Comparison of ENCODE assay signal across 36 cellular contexts in genomic region chr2:18630541-18630940, GRCh38. TPM values are rescaled to one million over a fixed set of nuclear protein-coding genes. Genes with fewer than 3 reads are reported as not detected.
A peak's percentile ranks its signal among the peaks of the same experiment; 100 is the strongest.
DNase-seq lines count a peak whose midpoint lies in the region; ATAC-seq, FAIRE-seq and TF ChIP-seq lines count a peak whose summit lies in the region.
"Had no signal": no experiment of that assay in that cellular context is flagged by ENCODE, and none has a peak within 500 bp of the region (broad histone marks: within the 10 kb centered on the region; RNA-seq: fewer than 3 reads in every experiment).

No MANE protein-coding gene starts in this region.

- CTCF ChIA-PET in IMR-90 (lab: Yijun Ruan, JAX) (no interaction called here), mammary epithelial cell (lab: Charles Lee; ENCODE audit: low non-redundant PET) (no interaction called here)
- CTCF ChIA-PET in CD4-positive, alpha-beta memory T cell (lab: Charles Lee; ENCODE audit: partially characterized antibody) = no interaction called here

- H3K79me2 ChIP-seq in mammary epithelial cell (ENCODE audit: insufficient read depth, low read length) (peaks cover 2% of the 10 kb centered on the region), keratinocyte (ENCODE audit: control insufficient read depth, insufficient read depth, low read length) (no peaks in the 10 kb centered on the region), GM23338 (replicated peaks; ENCODE audit: insufficient read depth) (no peaks in the 10 kb centered on the region)

- peaks cover 5 to 51% (median 41%) of the 10 kb centered on the region in 8 donors for H3K9me3 Mint-ChIP-seq in CD4-positive, alpha-beta memory T cell
- H3K9me3 Mint-ChIP-seq in GM23338 = peaks cover 46% of the 10 kb centered on the region

- 0 out of 4 replicates have a peak overlapping the region, but pooled peaks of 1 of the 2 experiments have one; percentile 29 for H4K8ac ChIP-seq in IMR-90 (ENCODE audit: low read depth in 2 of 2, low read length in 2 of 2)

- H4K20me1 ChIP-seq in IMR-90 (ENCODE audit: insufficient read depth, low read length) (no peaks in the 10 kb centered on the region), mammary epithelial cell (ENCODE audit: insufficient read depth, low read length) (no peaks in the 10 kb centered on the region), keratinocyte (ENCODE audit: control insufficient read depth, extremely low read depth, insufficient read depth, low read length) (no peaks in the 10 kb centered on the region), GM23338 (replicated peaks; ENCODE audit: insufficient read depth) (no peaks in the 10 kb centered on the region)

- no peak overlapping the region for H3K56ac ChIP-seq in IMR-90 (ENCODE audit: extremely low read depth, insufficient read depth, low read length)

- H3K14ac ChIP-seq in IMR-90 (replicated peaks; ENCODE audit: low read depth, low read length) = no peak overlapping the region; the same call in 1 of the 2 replicates

- peak overlapping the region; percentile 60; the same call in 1 of the 2 replicates for H2AK5ac ChIP-seq in IMR-90 (ENCODE audit: low read depth, low read length)

- peak overlapping the region; percentile 79 for H2AK9ac ChIP-seq in IMR-90 (replicated peaks; ENCODE audit: low read depth, low read length, poor library complexity)

- BruUV-seq in IMR-90 (replicated peaks; lab: Mats Ljungman, UMichigan) (no TSS peak), mammary epithelial cell (replicated peaks; lab: Mats Ljungman, UMichigan) (TSS peak; percentile 32)

- no peak overlapping the region for H3K4me3 Mint-ChIP-seq in CD4-positive, alpha-beta memory T cell
- H3K4me3 Mint-ChIP-seq in GM23338 = no peak overlapping the region
- H3K4me3 Mint-ChIP-seq: activated naive CD8-positive, alpha-beta T cell treated with anti-CD3 and anti-CD28 coated beads, Interleukin-2, amount 50 U/mL, for 24 hours; activated T-cell treated with anti-CD3 and anti-CD28 coated beads, Interleukin-2, amount 50 U/mL, for 72 hours; CD4-positive, alpha-beta T cell; H9; T-helper 1 cell treated with Interleukin-12 subunit alpha and Interleukin-12 subunit beta and Interleukin-4 antibody, amounts not matched to agents 30 μg/mL and 1 μg/mL, for 36 hours had no signal

- no peak overlapping the region; the same call in 1 of the 2 replicates for H4K91ac ChIP-seq in IMR-90 (ENCODE audit: insufficient read depth, low read depth, low read length)

- no peak for FAIRE-seq in keratinocyte (lab: Jason Lieb, UNC)
- FAIRE-seq: D721Med, GM19239, TTC549 had no signal

- H3K4me3 ChIP-seq in IMR-90 (ENCODE audit: insufficient read depth, low read depth, low read length) (no peak overlapping the region), mammary epithelial cell (replicated peaks in 1 of 3; ENCODE audit: insufficient read depth in 1 of 3, low read depth in 2 of 3, low read length in 3 of 3) (no peak overlapping the region), keratinocyte (ENCODE audit: control insufficient read depth in 2 of 3, extremely low read depth in 1 of 3, insufficient read depth in 2 of 3, low read depth in 1 of 3, low read length in 3 of 3) (peak overlapping the region in 2 of 3 experiments; percentile 38 to 48), GM23338 (no peak overlapping the region)
- no peak overlapping the region for H3K4me3 ChIP-seq in CD4-positive, alpha-beta memory T cell (ENCODE audit: low read length in 2 of 2)
- H3K4me3 ChIP-seq: left lung, spleen, tibial artery, vagina had no signal

- H3K9me1 ChIP-seq in IMR-90 (ENCODE audit: insufficient read depth, low read length) = 0 out of 2 replicates have a peak, but pooled peaks cover 3% of the 10 kb centered on the region
- H3K9me1 ChIP-seq in keratinocyte (ENCODE audit: control insufficient read depth, extremely low read depth, insufficient read depth, low read length) = no peaks in the 10 kb centered on the region

- peak overlapping the region; percentile 63 for H2BK20ac ChIP-seq in IMR-90 (ENCODE audit: low read depth, low read length)

- no peak for TF ChIP-seq CTCF in IMR-90 (conservative IDR thresholded peaks at IDR 0.05; ENCODE audit: low read depth, low read length)
- no peak for TF ChIP-seq CTCF in mammary epithelial cell (conservative IDR thresholded peaks at IDR 0.05 in 1 of 2, IDR thresholded peaks at IDR 0.05 in 1 of 2; ENCODE audit: extremely low read depth in 1 of 2, insufficient read depth in 1 of 2, low read depth in 1 of 2, low read length in 2 of 2)
- TF ChIP-seq CTCF in keratinocyte (optimal IDR thresholded peaks at IDR 0.05 in 1 of 3, IDR thresholded peaks at IDR 0.05 in 1 of 3, conservative IDR thresholded peaks at IDR 0.05 in 1 of 3; ENCODE audit: extremely low read depth in 1 of 3, insufficient read depth in 2 of 3, low read length in 3 of 3) = no peak
- no peak for TF ChIP-seq CTCF in GM23338 (conservative IDR thresholded peaks at IDR 0.05; ENCODE audit: low read depth in 2 of 2)

- H3K9me2 ChIP-seq in GM23338 (ENCODE audit: insufficient read depth) = peaks cover 5% of the 10 kb centered on the region

- H3K23ac ChIP-seq in IMR-90 (ENCODE audit: low read depth, low read length) = no peak overlapping the region

- H3K27ac ChIP-seq in IMR-90 (ENCODE audit: insufficient read depth, low read length) (no peak overlapping the region), mammary epithelial cell (ENCODE audit: insufficient read depth, low read depth, low read length) (peak overlapping the region; percentile 44), keratinocyte (ENCODE audit: control insufficient read depth, insufficient read depth, low read length) (peak overlapping the region; percentile 49), GM23338 (ENCODE audit: low read depth) (no peak overlapping the region)
- no peak overlapping the region for H3K27ac ChIP-seq in CD4-positive, alpha-beta memory T cell (ENCODE audit: low read depth, low read length)
- H3K27ac ChIP-seq: left lung, neutrophil, spleen, vagina had no signal

- peaks cover 0 to 1% (median 0%) of the 10 kb centered on the region in 4 donors for H3K4me1 Mint-ChIP-seq in CD4-positive, alpha-beta memory T cell
- H3K4me1 Mint-ChIP-seq in GM23338 = no peaks in the 10 kb centered on the region
- H3K4me1 Mint-ChIP-seq: activated naive CD8-positive, alpha-beta T cell treated with anti-CD3 and anti-CD28 coated beads, Interleukin-2, amount 50 U/mL, for 24 hours; H9 had no signal

- H2BK15ac ChIP-seq in IMR-90 (ENCODE audit: low read depth, low read length) = no peak overlapping the region

- H3F3A ChIP-seq in GM23338 (replicated peaks; ENCODE audit: low read depth) = no peaks in the 10 kb centered on the region

- peak; percentile 54 for DNase-seq in EH (ENCODE audit: low read depth)
- DNase-seq in IMR-90 = peak; percentile 12
- DNase-seq in mammary epithelial cell = peak; percentile 47
- no peak for DNase-seq in keratinocyte (ENCODE audit: low read depth, low spot score)
- no peak for DNase-seq in HUDEP-2 (lab: John Stamatoyannopoulos, UW; ENCODE audit: unreplicated experiment in 76 of 76)
- no peak for DNase-seq in CD4-positive, alpha-beta memory T cell
- no peak for DNase-seq in GM23338 (ENCODE audit: low spot score)
- DNase-seq: activated CD4-positive, CD25-positive, alpha-beta regulatory T cell; activated naive CD4-positive, alpha-beta T cell; activated naive CD8-positive, alpha-beta T cell treated with anti-CD3 and anti-CD28 coated beads, Interleukin-2, amount 50 U/mL, for 24 hours; activated T-cell treated with anti-CD3 and anti-CD28 coated beads, Interleukin-2, amount 50 U/mL, for 72 hours; CD4-positive, alpha-beta T cell; cerebellar nuclear complex; DND-41; H9; Kasumi-1; left lung; mesenchymal stem cell; MV-4-11; NCI-H1436; NCI-H2081 treated with DMSO at 0.1 percent for 48 hours; NCI-H345; right cardiac atrium; spleen; tibial artery had no signal

- H3K27me3 Mint-ChIP-seq in CD4-positive, alpha-beta memory T cell = no peaks in the 10 kb centered on the region
- H3K27me3 Mint-ChIP-seq in GM23338 (ENCODE audit: insufficient read depth, low read depth, poor library complexity) = no peaks in the 10 kb centered on the region
- H3K27me3 Mint-ChIP-seq: activated naive CD8-positive, alpha-beta T cell treated with anti-CD3 and anti-CD28 coated beads, Interleukin-2, amount 50 U/mL, for 24 hours; CD4-positive, alpha-beta T cell had no signal

- H3K9me3 ChIP-seq in IMR-90 (ENCODE audit: control insufficient read depth, insufficient read depth, low read length) (0 out of 2 replicates have a peak, but pooled peaks cover 2% of the 10 kb centered on the region), mammary epithelial cell (replicated peaks; ENCODE audit: insufficient read depth, low read length) (peaks cover 20% of the 10 kb centered on the region), keratinocyte (ENCODE audit: control insufficient read depth, low read depth, low read length) (peaks cover 2% of the 10 kb centered on the region)
- no peaks in the 10 kb centered on the region for H3K9me3 ChIP-seq in CD4-positive, alpha-beta memory T cell (ENCODE audit: control insufficient read depth in 1 of 2, low read length in 2 of 2)
- H3K9me3 ChIP-seq: neutrophil, tibial artery, vagina had no signal

- H3K27me3 ChIP-seq in IMR-90 (ENCODE audit: control insufficient read depth, insufficient read depth, low read length) (no peaks in the 10 kb centered on the region), mammary epithelial cell (ENCODE audit: insufficient read depth, low read length) (no peaks in the 10 kb centered on the region), keratinocyte (ENCODE audit: control insufficient read depth, extremely low read depth, insufficient read depth, low read length) (no peaks in the 10 kb centered on the region), GM23338 (ENCODE audit: insufficient read depth) (no peaks in the 10 kb centered on the region)
- no peaks in the 10 kb centered on the region for H3K27me3 ChIP-seq in CD4-positive, alpha-beta memory T cell (ENCODE audit: insufficient read depth, low read length)
- H3K27me3 ChIP-seq: left lung, neutrophil, spleen, tibial artery, vagina had no signal

- peak overlapping the region; percentile 70 for H2BK5ac ChIP-seq in IMR-90 (ENCODE audit: low read depth, low read length, poor library complexity, severe bottlenecking)

- intact Hi-C loops in IMR-90 (cut with micrococcal nuclease) = no loop called here
- intact Hi-C loops in mammary epithelial cell (cut with micrococcal nuclease) = no loop called here
- intact Hi-C loops in CD4-positive, alpha-beta memory T cell (cut with micrococcal nuclease) = no loop called here

- POLR2A ChIA-PET in IMR-90 (lab: Charles Lee; ENCODE audit: unreplicated experiment) = no interaction called here
- POLR2A ChIA-PET in CD4-positive, alpha-beta memory T cell (lab: Charles Lee; ENCODE audit: partially characterized antibody) = no interaction called here

- H3K27ac Mint-ChIP-seq in CD4-positive, alpha-beta memory T cell = peak overlapping the region in 1 of 7 donors; percentile 8
- H3K27ac Mint-ChIP-seq in GM23338 = no peak overlapping the region
- H3K27ac Mint-ChIP-seq: activated naive CD8-positive, alpha-beta T cell treated with anti-CD3 and anti-CD28 coated beads, Interleukin-2, amount 50 U/mL, for 24 hours; activated T-cell treated with anti-CD3 and anti-CD28 coated beads, Interleukin-2, amount 50 U/mL, for 72 hours; CD4-positive, alpha-beta T cell; H9; T-helper 1 cell treated with Interleukin-12 subunit alpha and Interleukin-12 subunit beta and Interleukin-4 antibody, amounts not matched to agents 30 μg/mL and 1 μg/mL, for 36 hours had no signal

- peaks cover 37 to 40% of the 10 kb centered on the region in 2 donors for H3K36me3 Mint-ChIP-seq in CD4-positive, alpha-beta memory T cell
- peaks cover 29% of the 10 kb centered on the region for H3K36me3 Mint-ChIP-seq in GM23338 (ENCODE audit: low read depth)

- 0 out of 2 replicates have a peak overlapping the region, but pooled peaks have one; percentile 43 for H3K4ac ChIP-seq in IMR-90 (ENCODE audit: low read depth, low read length)

- TF ChIP-seq RAD21 in IMR-90 (IDR thresholded peaks at IDR 0.05; ENCODE audit: low read length) = no peak

- peak; percentile 40; the same call in 1 of the 2 replicates for ATAC-seq in IMR-90 (ENCODE audit: low read depth)
- no peak for ATAC-seq in GM23338
- ATAC-seq in HG03342 (IDR thresholded peaks at IDR 0.05; ENCODE audit: unreplicated experiment) = no peak
- ATAC-seq: activated naive CD8-positive, alpha-beta T cell treated with anti-CD3 and anti-CD28 coated beads, Interleukin-2, amount 50 U/mL, for 24 hours; activated T-cell treated with anti-CD3 and anti-CD28 coated beads, Interleukin-2, amount 50 U/mL, for 72 hours; left lung; right cardiac atrium had no signal

- TF ChIP-seq POLR2A in IMR-90 (IDR thresholded peaks at IDR 0.05; ENCODE audit: low read depth, low read length) = no peak

- H3K4me2 ChIP-seq in IMR-90 (ENCODE audit: low read depth, low read length) (no peak overlapping the region; the same call in 1 of the 2 replicates), mammary epithelial cell (ENCODE audit: insufficient read depth, low read depth, low read length) (peak overlapping the region; percentile 44), keratinocyte (ENCODE audit: control insufficient read depth, extremely low read depth, insufficient read depth, low read depth, low read length) (peak overlapping the region; percentile 76), GM23338 (no peak overlapping the region)

- no peak overlapping the region for H4K5ac ChIP-seq in IMR-90 (ENCODE audit: low read depth, low read length)

- H3K9ac ChIP-seq in IMR-90 (ENCODE audit: low read depth, low read length) (no peak overlapping the region), mammary epithelial cell (ENCODE audit: insufficient read depth, low read length) (no peak overlapping the region), keratinocyte (ENCODE audit: control insufficient read depth, extremely low read depth, insufficient read depth, low read length) (no peak overlapping the region)

- H2AFZ ChIP-seq in IMR-90 (replicated peaks; ENCODE audit: low read length, poor library complexity) (peak overlapping the region; percentile 77), mammary epithelial cell (ENCODE audit: low read depth, low read length) (peak overlapping the region; percentile 10), keratinocyte (ENCODE audit: control insufficient read depth, low read length) (peak overlapping the region; percentile 12), GM23338 (no peak overlapping the region)

- no CpG with 5 or more reads among the region's 1 CpG for WGBS in IMR-90 (ENCODE audit: extremely low coverage in 2 of 2, insufficient read length in 1 of 2), 2 experiments
- WGBS in mammary epithelial cell (ENCODE audit: low coverage, missing lambda C conversion rate) = no CpG with 5 or more reads among the region's 1 CpG

- in situ Hi-C loops in IMR-90 (cut with MboI; ENCODE audit: low sequenced_read_pairs) (no loop called here), mammary epithelial cell (cut with MboI; ENCODE audit: low sequenced_read_pairs in 2 of 2) (no loop called here)

- peak overlapping the region; percentile 65; the same call in 1 of the 2 replicates for H2BK120ac ChIP-seq in IMR-90 (ENCODE audit: low read depth, low read length)

- no peaks in the 10 kb centered on the region for H3K79me1 ChIP-seq in IMR-90 (ENCODE audit: low read depth in 1 of 2, low read length in 2 of 2)

- dilution Hi-C loops in IMR-90 (cut with HindIII; ENCODE audit: low sequenced_read_pairs, unreplicated experiment) = no loop called here
- dilution Hi-C loops in mammary epithelial cell (cut with HindIII; ENCODE audit: low sequenced_read_pairs) = no loop called here
- dilution Hi-C loops in keratinocyte (cut with MboI; ENCODE audit: extremely low pct_ligation_motif_present, low sequenced_read_pairs) = no loop called here

- H3K36me3 ChIP-seq in IMR-90 (ENCODE audit: control insufficient read depth, insufficient read depth, low read length) = no peaks in the 10 kb centered on the region
- H3K36me3 ChIP-seq in mammary epithelial cell (ENCODE audit: insufficient read depth, low read length) = no peaks in the 10 kb centered on the region
- no peaks in the 10 kb centered on the region for H3K36me3 ChIP-seq in keratinocyte (ENCODE audit: control insufficient read depth in 2 of 2, extremely low read depth in 1 of 2, insufficient read depth in 2 of 2, low read length in 2 of 2)
- H3K36me3 ChIP-seq in CD4-positive, alpha-beta memory T cell (ENCODE audit: insufficient read depth, low read length) = no peaks in the 10 kb centered on the region
- H3K36me3 ChIP-seq in GM23338 (ENCODE audit: insufficient read depth) = 0 out of 2 replicates have a peak, but pooled peaks cover 4% of the 10 kb centered on the region
- H3K36me3 ChIP-seq: left lung, neutrophil, spleen, tibial artery, vagina had no signal

- peaks cover 3% of the 10 kb centered on the region; the same call in 1 of the 2 replicates for H3K4me1 ChIP-seq in IMR-90 (ENCODE audit: control insufficient read depth, insufficient read depth, low read length)
- peaks cover 43% of the 10 kb centered on the region for H3K4me1 ChIP-seq in mammary epithelial cell (ENCODE audit: insufficient read depth, low read length)
- peaks cover 42% of the 10 kb centered on the region for H3K4me1 ChIP-seq in keratinocyte (ENCODE audit: control insufficient read depth, extremely low read depth, insufficient read depth, low read length)
- no peaks in the 10 kb centered on the region for H3K4me1 ChIP-seq in CD4-positive, alpha-beta memory T cell (ENCODE audit: insufficient read depth, low read length)
- no peaks in the 10 kb centered on the region for H3K4me1 ChIP-seq in GM23338 (ENCODE audit: insufficient read depth)
- H3K4me1 ChIP-seq: left lung, spleen, vagina had no signal

- peak overlapping the region; percentile 69; the same call in 1 of the 2 replicates for H3K18ac ChIP-seq in IMR-90 (ENCODE audit: low read depth, low read length)

RNA-seq across cellular contexts. Expression of gene NT5C1B, which starts 41.2 kb away (rescaled TPM):
- total RNA-seq in IMR-90 (2012; rRNA removed) (not detected in 2 replicates), mammary epithelial cell (under 1 TPM in 1 of 2 donors, not detected in 1; 0.17 TPM)
- polyA plus RNA-seq in IMR-90 (2012; rRNA removed) (not detected in 2 replicates), mammary epithelial cell (not detected), keratinocyte (not detected in 3 replicates), GM23338 (2016; fragmentation: Nextera tagmentation; extraction: Ambion mirVana) (not detected in 2 replicates)
- polyA plus RNA-seq in IMR-90 (2012; cell fraction: cytosol; rRNA removed) = not detected in 2 replicates
- polyA plus RNA-seq in IMR-90 (2012; cell fraction: nucleus; rRNA removed; ENCODE audit: low replicate concordance) = not detected in 2 replicates
- polyA minus RNA-seq in mammary epithelial cell (not detected), keratinocyte (not detected in 3 replicates)
- polyA plus RNA-seq in keratinocyte (2011; ENCODE audit: low read depth) = not detected
- not detected in 2 replicates for polyA plus RNA-seq in keratinocyte (2011; cell fraction: cytosol; rRNA removed)
- not detected in 2 replicates for polyA plus RNA-seq in keratinocyte (2011; cell fraction: nucleus; rRNA removed)
- 1.3 TPM in 1 of 2 replicates, not detected in the other for polyA plus RNA-seq in keratinocyte (2012; ENCODE audit: low replicate concordance)
- not detected for polyA minus RNA-seq in keratinocyte (2011; cell fraction: cytosol; rRNA and poly(A)+ RNA removed)
- not detected in 2 replicates for polyA minus RNA-seq in keratinocyte (2011; cell fraction: nucleus; rRNA and poly(A)+ RNA removed)
- not detected for total RNA-seq in CD4-positive, alpha-beta memory T cell
- under 1 TPM; 0.45 to 0.47 TPM for polyA plus RNA-seq in CD4-positive, alpha-beta memory T cell
- not detected in 2 replicates for total RNA-seq in GM23338 (2014; rRNA removed; shearing (Covaris generic))
- total RNA-seq: A673; activated T-cell treated with anti-CD3 and anti-CD28 coated beads, Interleukin-2, amount 50 U/mL, for 72 hours; CD4-positive, alpha-beta T cell; dermis microvascular lymphatic vessel endothelial cell; H9; left lung; posterior vena cava; right cardiac atrium; RPMI7951; spleen; vagina had no signal
- polyA plus RNA-seq: right cardiac atrium, spleen had no signal

Comparison
In these comparisons a context has a peak if more than half of its experiments do, and no peak if none do; other contexts are left out.
1. DNase-seq: peak in EH (single experiment), IMR-90 (single experiment) and mammary epithelial cell (single experiment); none in keratinocyte (single experiment), HUDEP-2 (0 of 76), CD4-positive, alpha-beta memory T cell (0 of 5) and GM23338 (single experiment).
2. H3K27ac ChIP-seq: peak in mammary epithelial cell (single experiment) and keratinocyte (single experiment); none in IMR-90 (single experiment), CD4-positive, alpha-beta memory T cell (single experiment) and GM23338 (single experiment).
3. H3K4me2 ChIP-seq: peak in mammary epithelial cell (single experiment) and keratinocyte (single experiment); none in IMR-90 (single experiment) and GM23338 (single experiment).
4. H3K4me3 ChIP-seq: peak in keratinocyte (2 of 3); none in IMR-90 (single experiment), mammary epithelial cell (0 of 3), CD4-positive, alpha-beta memory T cell (0 of 2) and GM23338 (single experiment).